19 cellular contexts compared by ENCODE assay signal in genomic region chr2:163121483-163121882, GRCh38.
"Had no signal": no experiment of that assay in that cellular context is flagged by ENCODE, and none has a peak within 500 bp of the region (broad histone marks: within the 10 kb centered on the region; RNA-seq: fewer than 3 reads in every experiment).

No MANE protein-coding gene starts in this region.

- H3K36me3 ChIP-seq: gastrocnemius medialis, transverse colon had no signal

- H3K9me3 Mint-ChIP-seq: activated B cell treated with CpG ODN at 0.5 μM for 24 hours; activated CD4-positive, alpha-beta memory T cell treated with anti-CD3 and anti-CD28 coated beads for 36 hours; activated naive CD8-positive, alpha-beta T cell treated with anti-CD3 and anti-CD28 coated beads for 36 hours; memory B cell; stimulated activated naive CD8-positive, alpha-beta T cell treated with anti-CD3 and anti-CD28 coated beads, Interleukin-15, Interleukin-2, amounts not matched to agents 100 ng/mL and 50 ng/mL, for 24 hours had no signal

- H3K27ac Mint-ChIP-seq: activated B cell treated with CpG ODN at 0.5 μM for 24 hours; activated CD4-positive, alpha-beta memory T cell treated with anti-CD3 and anti-CD28 coated beads for 36 hours; activated CD8-positive, alpha-beta memory T cell treated with anti-CD3 and anti-CD28 coated beads, Interleukin-2, amount 10 ng/mL, durations not matched to agents 7 days and 5 days; activated naive CD8-positive, alpha-beta T cell treated with anti-CD3 and anti-CD28 coated beads for 36 hours; memory B cell; naive thymus-derived CD8-positive, alpha-beta T cell; stimulated activated naive CD8-positive, alpha-beta T cell treated with anti-CD3 and anti-CD28 coated beads, Interleukin-15, Interleukin-2, amounts not matched to agents 100 ng/mL and 50 ng/mL, for 24 hours had no signal

- H3K4me1 ChIP-seq: gastrocnemius medialis, transverse colon had no signal

- H3K27me3 ChIP-seq: gastrocnemius medialis had no signal

- ATAC-seq: activated CD8-positive, alpha-beta memory T cell treated with anti-CD3 and anti-CD28 coated beads, Interleukin-2, amount 10 ng/mL, durations not matched to agents 7 days and 5 days; gastrocnemius medialis; mucosa of descending colon; naive thymus-derived CD8-positive, alpha-beta T cell had no signal

- H3K36me3 Mint-ChIP-seq: activated CD4-positive, alpha-beta memory T cell treated with anti-CD3 and anti-CD28 coated beads for 36 hours; activated CD8-positive, alpha-beta memory T cell treated with anti-CD3 and anti-CD28 coated beads, Interleukin-2, amount 10 ng/mL, durations not matched to agents 7 days and 5 days; activated naive CD8-positive, alpha-beta T cell treated with anti-CD3 and anti-CD28 coated beads for 36 hours; memory B cell; naive thymus-derived CD8-positive, alpha-beta T cell had no signal

- H3K4me3 ChIP-seq: gastrocnemius medialis, mucosa of descending colon, skin epidermis, transverse colon had no signal

- H3K4me3 Mint-ChIP-seq: activated B cell treated with CpG ODN at 0.5 μM for 24 hours; activated CD4-positive, alpha-beta memory T cell treated with anti-CD3 and anti-CD28 coated beads for 36 hours; activated CD8-positive, alpha-beta memory T cell treated with anti-CD3 and anti-CD28 coated beads, Interleukin-2, amount 10 ng/mL, durations not matched to agents 7 days and 5 days; activated naive CD8-positive, alpha-beta T cell treated with anti-CD3 and anti-CD28 coated beads for 36 hours; memory B cell; naive thymus-derived CD8-positive, alpha-beta T cell; stimulated activated naive CD8-positive, alpha-beta T cell treated with anti-CD3 and anti-CD28 coated beads, Interleukin-15, Interleukin-2, amounts not matched to agents 100 ng/mL and 50 ng/mL, for 24 hours had no signal

- H3K4me1 Mint-ChIP-seq: activated B cell treated with CpG ODN at 0.5 μM for 24 hours; activated CD8-positive, alpha-beta memory T cell treated with anti-CD3 and anti-CD28 coated beads, Interleukin-2, amount 10 ng/mL, durations not matched to agents 7 days and 5 days; activated naive CD8-positive, alpha-beta T cell treated with anti-CD3 and anti-CD28 coated beads for 36 hours; memory B cell; naive thymus-derived CD8-positive, alpha-beta T cell had no signal

- H3K9me3 ChIP-seq: gastrocnemius medialis, mucosa of descending colon, transverse colon had no signal

- H3K27me3 Mint-ChIP-seq: activated B cell treated with CpG ODN at 0.5 μM for 24 hours; activated CD4-positive, alpha-beta memory T cell treated with anti-CD3 and anti-CD28 coated beads for 36 hours; activated CD8-positive, alpha-beta memory T cell treated with anti-CD3 and anti-CD28 coated beads, Interleukin-2, amount 10 ng/mL, durations not matched to agents 7 days and 5 days; activated naive CD8-positive, alpha-beta T cell treated with anti-CD3 and anti-CD28 coated beads for 36 hours; memory B cell; naive thymus-derived CD8-positive, alpha-beta T cell; stimulated activated naive CD8-positive, alpha-beta T cell treated with anti-CD3 and anti-CD28 coated beads, Interleukin-15, Interleukin-2, amounts not matched to agents 100 ng/mL and 50 ng/mL, for 24 hours had no signal

- DNase-seq: activated B cell treated with CpG ODN at 0.5 μM for 24 hours; activated CD4-positive, alpha-beta memory T cell treated with anti-CD3 and anti-CD28 coated beads for 36 hours; activated CD4-positive, alpha-beta T cell treated with anti-CD3 and anti-CD28 coated beads for 4 hours; activated CD8-positive, alpha-beta memory T cell treated with anti-CD3 and anti-CD28 coated beads, Interleukin-2, amount 10 ng/mL, durations not matched to agents 7 days and 5 days; activated naive CD4-positive, alpha-beta T cell; activated naive CD8-positive, alpha-beta T cell treated with anti-CD3 and anti-CD28 coated beads for 36 hours; amniotic stem cell; gastrocnemius medialis; head of caudate nucleus; mucosa of descending colon; naive thymus-derived CD8-positive, alpha-beta T cell; nucleus accumbens; posterior cingulate gyrus; T-helper 9 cell; transverse colon had no signal

- H3K27ac ChIP-seq: epithelial cell of prostate, gastrocnemius medialis, skin epidermis, transverse colon had no signal
